ENCODE assay signal across 18 cellular contexts in the genomic region with DNA sequence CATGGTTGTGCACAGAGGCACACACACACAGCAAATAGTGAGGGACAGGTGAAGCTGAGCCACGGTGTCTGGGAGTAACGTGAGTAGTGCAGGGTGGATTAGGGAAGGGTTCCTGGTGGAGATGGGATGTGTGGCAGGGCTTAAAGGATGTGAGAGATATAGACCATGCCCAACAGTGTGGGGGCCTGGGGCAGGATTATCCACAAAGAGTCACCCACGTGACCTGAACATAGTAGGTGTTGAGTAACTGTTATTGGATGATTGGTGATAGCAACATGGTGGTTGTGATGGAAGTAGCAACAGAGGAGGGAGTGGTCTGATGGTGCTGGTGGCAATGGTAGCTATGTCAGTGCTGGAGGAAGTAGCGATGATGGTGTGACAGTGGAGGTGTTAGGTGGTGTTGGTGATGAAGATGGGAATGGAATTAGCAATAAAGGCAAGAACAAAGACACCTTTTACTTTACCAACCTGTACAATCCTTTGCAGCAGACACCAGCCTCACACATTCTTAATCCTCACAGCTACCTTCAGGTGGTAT.
DNase-seq lines count a peak whose midpoint lies in the region; ATAC-seq, FAIRE-seq and TF ChIP-seq lines count a peak whose summit lies in the region.
"Had no signal": no experiment of that assay in that cellular context is flagged by ENCODE, and none has a peak within 500 bp of the region (broad histone marks: within the 10 kb centered on the region; RNA-seq: fewer than 3 reads in every experiment).

No MANE protein-coding gene starts in this region.

- H3K4me1 ChIP-seq in heart right ventricle (peaks cover 12 to 65% (median 23%) of the 10 kb centered on the region in 9 donors), lower lobe of right lung (peaks cover 7% of the 10 kb centered on the region), skeletal muscle tissue (ENCODE audit: control insufficient read depth in 3 of 3, insufficient read depth in 3 of 3, low read length in 3 of 3) (peaks cover 54 to 78% (median 64%) of the 10 kb centered on the region in 3 donors)

- H3K4me3 ChIP-seq in heart right ventricle (no peak overlapping the region), bronchial epithelial cell (ENCODE audit: low read depth, low read length) (no peak overlapping the region), lower lobe of right lung (no peak overlapping the region), skeletal muscle tissue (ENCODE audit: low read length in 3 of 3) (peak overlapping the region in 2 of 3 donors; percentile 24 to 54)
- H3K4me3 ChIP-seq: BLaER1 had no signal

- H3K36me3 ChIP-seq in heart right ventricle (no peaks in the 10 kb centered on the region), bronchial epithelial cell (ENCODE audit: control insufficient read depth, insufficient read depth, low read length) (no peaks in the 10 kb centered on the region), lower lobe of right lung (no peaks in the 10 kb centered on the region), skeletal muscle tissue (ENCODE audit: control insufficient read depth in 3 of 3, insufficient read depth in 3 of 3, low read length in 3 of 3) (no peaks in the 10 kb centered on the region)
- H3K36me3 ChIP-seq: BLaER1 had no signal

- no peak for TF ChIP-seq CTCF in heart right ventricle (IDR thresholded peaks at IDR 0.05)
- no peak for TF ChIP-seq CTCF in bronchial epithelial cell (IDR thresholded peaks at IDR 0.05; ENCODE audit: insufficient read depth, low read length, severe bottlenecking)
- no peak for TF ChIP-seq CTCF in lower lobe of right lung (IDR thresholded peaks at IDR 0.05)

- no peak for ATAC-seq in heart right ventricle
- no peak for ATAC-seq in lower lobe of right lung
- no peak for ATAC-seq in GM19023 (IDR thresholded peaks at IDR 0.05; ENCODE audit: unreplicated experiment)

- H3K27me3 ChIP-seq in heart right ventricle = no peaks in the 10 kb centered on the region
- H3K27me3 ChIP-seq in bronchial epithelial cell (ENCODE audit: control insufficient read depth, insufficient read depth, low read length) = no peaks in the 10 kb centered on the region
- peaks cover 3% of the 10 kb centered on the region for H3K27me3 ChIP-seq in lower lobe of right lung (ENCODE audit: low read depth)
- H3K27me3 ChIP-seq in skeletal muscle tissue (ENCODE audit: control insufficient read depth in 3 of 3, insufficient read depth in 3 of 3, low read length in 3 of 3) = no peaks in the 10 kb centered on the region
- H3K27me3 ChIP-seq: BLaER1 had no signal

- no peaks in the 10 kb centered on the region for H3K9me3 ChIP-seq in heart right ventricle
- H3K9me3 ChIP-seq in lower lobe of right lung = no peaks in the 10 kb centered on the region
- H3K9me3 ChIP-seq in skeletal muscle tissue (ENCODE audit: control insufficient read depth in 3 of 3, low read length in 3 of 3) = no peaks in the 10 kb centered on the region
- H3K9me3 ChIP-seq: BLaER1, SK-N-SH had no signal

- peak overlapping the region; percentile 40 to 71 (median 52) for H3K9ac ChIP-seq in skeletal muscle tissue (ENCODE audit: low read depth in 1 of 3, low read length in 3 of 3)
- H3K9ac ChIP-seq: BLaER1, SK-N-SH had no signal

- peak; percentile 91 for FAIRE-seq in bronchial epithelial cell (lab: Jason Lieb, UNC)
- FAIRE-seq: GM18507, HTR-8/SVneo had no signal

- WGBS in heart right ventricle, 2 donors = 84 to 88% methylated on average over 4 of the region's 4 CpGs

- DNase-seq in heart right ventricle = no peak
- DNase-seq in cardiac septum (ENCODE audit: low spot score) = no peak
- no peak for DNase-seq in bronchial epithelial cell (ENCODE audit: low read depth)
- DNase-seq in lower lobe of right lung = peak; percentile 4
- no peak for DNase-seq in NCI-H187 treated with DMSO at 0.1 percent for 48 hours (lab: John Stamatoyannopoulos, UW)
- no peak for DNase-seq in stimulated activated naive CD4-positive, alpha-beta T cell treated with Interleukin-2 at 50 U/mL for 16 hours (lab: John Stamatoyannopoulos, UW)
- DNase-seq: DMS 273 treated with DMSO at 0.1 percent for 48 hours, KBM-7, NCI-H1105 treated with DMSO at 0.1 percent for 48 hours, NCI-H1930, NCI-H2171 treated with DMSO at 0.1 percent for 48 hours, NCI-H774, SK-N-SH had no signal

- intact Hi-C loops in heart right ventricle (cut with DNase I) = loop anchor here in 6 of 10 donors (2.0 to 10.0 kb wide), 4 partner anchors 37 to 220 kb away; a partner anchor contains a TSS
- intact Hi-C loops in cardiac septum (cut with DNase I) = loop anchor here (5.0 kb wide), 4 partner anchors 55 to 220 kb away; a partner anchor contains a TSS
- intact Hi-C loops in lower lobe of right lung (cut with DNase I) = no loop called here

- H3K27ac ChIP-seq in heart right ventricle = peak overlapping the region; percentile 36 to 94 (median 84)
- H3K27ac ChIP-seq in lower lobe of right lung = no peak overlapping the region
- H3K27ac ChIP-seq in skeletal muscle tissue (ENCODE audit: low read depth, low read length) = peak overlapping the region; percentile 97
- H3K27ac ChIP-seq: BLaER1 had no signal

Comparison
In these comparisons a context has a peak if more than half of its experiments do, and no peak if none do; other contexts are left out.
1. H3K4me3 ChIP-seq: peak in skeletal muscle tissue (2 of 3); none in heart right ventricle (0 of 10), bronchial epithelial cell (single experiment) and lower lobe of right lung (single experiment).